23 cellular contexts compared by ENCODE assay signal in genomic region chr19:8811315-8812172, GRCh38. TPM values are rescaled to one million over a fixed set of nuclear protein-coding genes. Genes with fewer than 3 reads are reported as not detected.
DNase-seq lines count a peak whose midpoint lies in the region; ATAC-seq, FAIRE-seq and TF ChIP-seq lines count a peak whose summit lies in the region.
"Had no signal": no experiment of that assay in that cellular context is flagged by ENCODE, and none has a peak within 500 bp of the region (broad histone marks: within the 10 kb centered on the region; RNA-seq: fewer than 3 reads in every experiment).

No MANE protein-coding gene starts in this region.

- in situ Hi-C loops in KBM-7 (cut with MboI; ENCODE audit: low pct_unique_long_range_greater_than_20kb, low sequenced_read_pairs), result no loop called here

- H3K9ac ChIP-seq in mesendoderm (ENCODE audit: low read length), result no peak overlapping the region

- no peak overlapping the region for H3K23ac ChIP-seq in mesendoderm (ENCODE audit: low read length)

- POLR2A ChIA-PET in GM10248 (lab: Yijun Ruan, JAX), result no interaction called here

- H3K36me3 ChIP-seq in bronchial epithelial cell (ENCODE audit: control insufficient read depth, insufficient read depth, low read length) (peaks cover 9% of the 10 kb centered on the region), mesendoderm (ENCODE audit: control insufficient read depth, insufficient read depth, low read length) (peaks cover 21% of the 10 kb centered on the region), lower lobe of right lung (peaks cover 69% of the 10 kb centered on the region), body of pancreas (replicated peaks in 1 of 2; ENCODE audit: insufficient read depth in 1 of 2, low read depth in 2 of 2) (peaks cover 45 to 60% of the 10 kb centered on the region in 2 donors)

- H3K27me3 ChIP-seq in bronchial epithelial cell (ENCODE audit: control insufficient read depth, insufficient read depth, low read length), result no peaks in the 10 kb centered on the region
- no peaks in the 10 kb centered on the region for H3K27me3 ChIP-seq in mesendoderm (ENCODE audit: insufficient read depth, low read length, poor library complexity)
- no peaks in the 10 kb centered on the region for H3K27me3 ChIP-seq in lower lobe of right lung (ENCODE audit: low read depth)
- H3K27me3 ChIP-seq in body of pancreas, result no peaks in the 10 kb centered on the region
- H3K27me3 ChIP-seq: gastroesophageal sphincter had no signal

- no peak overlapping the region for H3K18ac ChIP-seq in mesendoderm (ENCODE audit: low read length)

- no peak overlapping the region for H2BK5ac ChIP-seq in mesendoderm (ENCODE audit: low read length)

- peak; percentile 11 for DNase-seq in EH (ENCODE audit: low read depth)
- peak; percentile 16 for DNase-seq in KBM-7
- DNase-seq in bronchial epithelial cell (ENCODE audit: low read depth), result peak; percentile 5
- DNase-seq in mesendoderm, result peak; percentile 46
- DNase-seq in GM10248 (ENCODE audit: extremely low spot score), result no peak
- no peak for DNase-seq in activated T-cell treated with anti-CD3 and anti-CD28 coated beads, Interleukin-2, amount 50 U/mL, for 24 hours
- DNase-seq in lower lobe of right lung, result no peak
- DNase-seq in body of pancreas, result no peak
- DNase-seq: activated CD4-positive, alpha-beta T cell treated with anti-CD3 and anti-CD28 coated beads for 48 hours; activated naive CD4-positive, alpha-beta T cell treated with anti-CD3 and anti-CD28 coated beads, Interleukin-2, amount 50 U/mL, for 16 hours; C1 segment of cervical spinal cord; DND-41; effector memory CD4-positive, alpha-beta T cell; GOT3; NCI-H1048; SIG-M5; stimulated activated CD4-positive, alpha-beta T cell treated with anti-CD3 and anti-CD28 coated beads, Interleukin-4, amount 100 ng/mL, for 1 hour; stimulated activated CD8-positive, alpha-beta memory T cell treated with anti-CD3 and anti-CD28 coated beads, Interleukin-4, amount 100 ng/mL, for 48 hours; T-helper 9 cell had no signal

- ATAC-seq in lower lobe of right lung, result no peak
- no peak for ATAC-seq in body of pancreas
- ATAC-seq: gastroesophageal sphincter had no signal

- no peak overlapping the region for H3K4me3 Mint-ChIP-seq in activated T-cell treated with anti-CD3 and anti-CD28 coated beads, Interleukin-2, amount 50 U/mL, for 24 hours

- H3K9me3 ChIP-seq in lower lobe of right lung (peaks cover 100% of the 10 kb centered on the region), body of pancreas (peaks cover 0 to 84% (median 10%) of the 10 kb centered on the region in 3 donors)

- TF ChIP-seq POLR2A in body of pancreas (IDR thresholded peaks at IDR 0.05), result no peak

- no CpG with 5 or more reads among the region's 10 CpGs for WGBS in mesendoderm (ENCODE audit: extremely low coverage, insufficient coverage, low lambda C conversion rate)
- 94 to 96% methylated on average over 10 of the region's 10 CpGs for WGBS in body of pancreas, 2 donors

- no peaks in the 10 kb centered on the region for H3K79me1 ChIP-seq in mesendoderm (ENCODE audit: low read length)

- CTCF ChIA-PET in GM10248 (lab: Yijun Ruan, JAX), result interaction anchor here (1.0 kb wide), 1 partner anchor 13 kb away, joined by 3 read pairs; no protein-coding TSS in a partner anchor

- peaks cover 77% of the 10 kb centered on the region for H3K9me3 Mint-ChIP-seq in activated T-cell treated with anti-CD3 and anti-CD28 coated beads, Interleukin-2, amount 50 U/mL, for 24 hours

- H3K4me3 ChIP-seq in bronchial epithelial cell (ENCODE audit: low read depth, low read length) (no peak overlapping the region), mesendoderm (ENCODE audit: low read length) (peak overlapping the region; percentile 33), lower lobe of right lung (no peak overlapping the region), body of pancreas (no peak overlapping the region)
- H3K4me3 ChIP-seq: gastroesophageal sphincter had no signal

- peaks cover 99% of the 10 kb centered on the region for H3K36me3 Mint-ChIP-seq in activated T-cell treated with anti-CD3 and anti-CD28 coated beads, Interleukin-2, amount 50 U/mL, for 24 hours (ENCODE audit: low read depth)

- H2AK5ac ChIP-seq in mesendoderm (ENCODE audit: low read length), result no peak overlapping the region

- no peaks in the 10 kb centered on the region for H3K79me2 ChIP-seq in mesendoderm (ENCODE audit: control insufficient read depth, insufficient read depth, low read length)

- no peak overlapping the region for H3K4me2 ChIP-seq in mesendoderm (ENCODE audit: low read length)

- intact Hi-C loops in lower lobe of right lung (cut with DNase I) (no loop called here), body of pancreas (cut with DNase I) (no loop called here)

- H3K27ac Mint-ChIP-seq in activated T-cell treated with anti-CD3 and anti-CD28 coated beads, Interleukin-2, amount 50 U/mL, for 24 hours, result no peak overlapping the region

- H2BK15ac ChIP-seq in mesendoderm (replicated peaks; ENCODE audit: low read depth), result no peak overlapping the region

- no peak overlapping the region for H3K4ac ChIP-seq in mesendoderm (ENCODE audit: low read depth, low read length)

- no peaks in the 10 kb centered on the region for H3K27me3 Mint-ChIP-seq in activated T-cell treated with anti-CD3 and anti-CD28 coated beads, Interleukin-2, amount 50 U/mL, for 24 hours

- TF ChIP-seq CTCF in bronchial epithelial cell (IDR thresholded peaks at IDR 0.05; ENCODE audit: insufficient read depth, low read length, severe bottlenecking), result no peak
- TF ChIP-seq CTCF in GM10248 (IDR thresholded peaks at IDR 0.05; ENCODE audit: control extremely low read depth, extremely low read depth, low read depth, missing control alignments), result no peak
- no peak for TF ChIP-seq CTCF in lower lobe of right lung (IDR thresholded peaks at IDR 0.05)
- TF ChIP-seq CTCF in body of pancreas (IDR thresholded peaks at IDR 0.05), result no peak

- H3K56ac ChIP-seq in mesendoderm (ENCODE audit: low read length), result no peak overlapping the region

- H3K4me1 ChIP-seq in mesendoderm (ENCODE audit: control insufficient read depth, low read depth, low read length) (no peaks in the 10 kb centered on the region), lower lobe of right lung (no peaks in the 10 kb centered on the region), body of pancreas (no peaks in the 10 kb centered on the region)
- H3K4me1 ChIP-seq: gastroesophageal sphincter had no signal

- H4K8ac ChIP-seq in mesendoderm (ENCODE audit: low read depth, low read length), result no peak overlapping the region

- no peaks in the 10 kb centered on the region for H3K4me1 Mint-ChIP-seq in activated T-cell treated with anti-CD3 and anti-CD28 coated beads, Interleukin-2, amount 50 U/mL, for 24 hours (ENCODE audit: low read depth)

- no peak overlapping the region for H4K5ac ChIP-seq in mesendoderm (ENCODE audit: low read length)

- H3K27ac ChIP-seq in mesendoderm (ENCODE audit: low read depth, low read length) (no peak overlapping the region), lower lobe of right lung (no peak overlapping the region), body of pancreas (no peak overlapping the region)
- H3K27ac ChIP-seq: gastroesophageal sphincter had no signal

- FAIRE-seq in bronchial epithelial cell (lab: Jason Lieb, UNC), result no peak

- H2BK120ac ChIP-seq in mesendoderm (ENCODE audit: low read depth, low read length), result no peak overlapping the region

RNA-seq across cellular contexts. Expression of gene ZNF558, which starts 20.6 kb away (rescaled TPM):
- total RNA-seq in bronchial epithelial cell (30.5 and 40.3 TPM in 2 replicates), lower lobe of right lung (23.1 TPM), body of pancreas (10 to 100 TPM; 13.2 to 22.4 TPM)
- 7.6 TPM for polyA plus RNA-seq in mesendoderm (2013, experiment 1 of 2)
- polyA plus RNA-seq in mesendoderm (2013, experiment 2 of 2), result 7.5 TPM

RNA-seq across cellular contexts. Expression of gene MBD3L1, which starts 20.6 kb away (rescaled TPM):
- not detected in 2 replicates for total RNA-seq in bronchial epithelial cell
- polyA plus RNA-seq in mesendoderm (2013, experiment 1 of 2), result not detected
- not detected for polyA plus RNA-seq in mesendoderm (2013, experiment 2 of 2)
- not detected for total RNA-seq in lower lobe of right lung
- not detected for total RNA-seq in body of pancreas
- total RNA-seq: cardiac septum, gastroesophageal sphincter, mesenteric fat pad had no signal
- polyA plus RNA-seq: thymus had no signal

Comparison
In these comparisons a context has a peak if more than half of its experiments do, and no peak if none do; other contexts are left out.
1. DNase-seq: peak in EH (single experiment), KBM-7 (single experiment), bronchial epithelial cell (single experiment) and mesendoderm (single experiment); none in GM10248 (single experiment), activated T-cell treated with anti-CD3 and anti-CD28 coated beads, Interleukin-2, amount 50 U/mL, for 24 hours (single experiment), lower lobe of right lung (single experiment) and body of pancreas (0 of 4).